In the genomic region with DNA sequence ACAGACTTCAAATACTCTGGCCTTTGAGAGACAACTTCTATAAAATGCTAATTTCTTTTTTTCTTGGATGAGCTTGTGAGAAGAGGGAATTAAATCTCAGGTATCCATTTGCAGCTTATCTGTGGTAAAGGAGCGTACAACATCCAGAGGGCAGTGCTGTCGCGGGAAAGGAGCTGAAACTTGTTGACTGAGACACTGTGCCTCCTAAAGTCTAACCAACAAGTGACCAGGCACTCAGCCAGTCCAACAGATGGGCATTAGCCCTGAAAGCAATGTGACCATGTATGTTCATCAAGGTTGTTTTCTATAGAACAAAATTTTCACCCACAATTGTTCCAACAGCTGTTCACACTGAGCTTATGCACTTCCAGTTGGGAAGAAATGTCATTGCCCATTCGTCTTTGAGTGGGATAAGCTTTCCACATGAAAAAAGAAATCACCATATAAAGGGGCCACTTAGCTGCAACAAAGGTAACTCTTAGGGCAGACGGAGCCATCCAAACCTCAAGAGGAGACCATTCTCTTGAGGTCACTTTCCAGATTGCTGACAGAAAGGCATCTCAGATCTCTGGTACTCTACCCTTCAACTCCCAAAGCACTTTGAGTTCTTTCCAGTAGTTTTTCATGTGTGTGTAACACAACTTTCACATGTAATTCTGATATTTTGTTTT, we compare ENCODE assay signal across 15 cellular contexts.
"Had no signal": no experiment of that assay in that cellular context is flagged by ENCODE, and none has a peak within 500 bp of the region (broad histone marks: within the 10 kb centered on the region; RNA-seq: fewer than 3 reads in every experiment).

No MANE protein-coding gene starts in this region.

- H3K4me1 Mint-ChIP-seq: nephron; stimulated activated naive B cell treated with anti-CD40 and anti-IgM and Interleukin-4, amounts not matched to agents 10 μg/mL and 1 μg/mL and 100 μg/mL, for 72 hours had no signal

- H3K27ac Mint-ChIP-seq: nephron; stimulated activated naive B cell treated with anti-CD40 and anti-IgM and Interleukin-4, amounts not matched to agents 10 μg/mL and 1 μg/mL and 100 μg/mL, for 72 hours had no signal

- DNase-seq: activated CD4-positive, alpha-beta T cell treated with anti-CD3 and anti-CD28 coated beads, Interleukin-2, amount 50 U/mL, for 1 hour; activated naive CD4-positive, alpha-beta T cell treated with anti-CD3 and anti-CD28 coated beads, Interleukin-2, amount 50 U/mL, for 16 hours; activated T-cell treated with anti-CD3 and anti-CD28 coated beads, Interleukin-2, amount 50 U/mL, for 1 hour; adrenal gland; cortex of kidney; effector CD8-positive, alpha-beta T cell; left lung; psoas muscle; right lobe of liver; stimulated activated CD4-positive, alpha-beta T cell treated with anti-CD3 and anti-CD28 coated beads, Interleukin-2, amount 100 ng/mL, for 24 hours; stimulated activated naive B cell treated with anti-CD40 and anti-IgM and Interleukin-4, amounts not matched to agents 10 μg/mL and 1 μg/mL and 100 μg/mL, for 72 hours had no signal

- H3K4me3 ChIP-seq: adrenal gland, gastroesophageal sphincter, left lung, psoas muscle, right lobe of liver, tibial nerve had no signal

- H3K9me3 ChIP-seq: adrenal gland, gastroesophageal sphincter, left lung, psoas muscle, right lobe of liver had no signal

- FAIRE-seq: keratinocyte had no signal

- ATAC-seq: gastroesophageal sphincter; left lung; psoas muscle; right lobe of liver; stimulated activated naive B cell treated with anti-CD40 and anti-IgM and Interleukin-4, amounts not matched to agents 10 μg/mL and 1 μg/mL and 100 μg/mL, for 72 hours had no signal

- H3K27ac ChIP-seq: adrenal gland, gastroesophageal sphincter, left lung, psoas muscle, right lobe of liver, tibial nerve had no signal

- H3K4me3 Mint-ChIP-seq: nephron; stimulated activated naive B cell treated with anti-CD40 and anti-IgM and Interleukin-4, amounts not matched to agents 10 μg/mL and 1 μg/mL and 100 μg/mL, for 72 hours had no signal

- H3K4me1 ChIP-seq: adrenal gland, gastroesophageal sphincter, left lung, psoas muscle, right lobe of liver, tibial nerve had no signal

- H3K9me3 Mint-ChIP-seq: nephron had no signal

- H3K36me3 ChIP-seq: adrenal gland, gastroesophageal sphincter, left lung, right lobe of liver, tibial nerve had no signal

- H3K36me3 Mint-ChIP-seq: stimulated activated naive B cell treated with anti-CD40 and anti-IgM and Interleukin-4, amounts not matched to agents 10 μg/mL and 1 μg/mL and 100 μg/mL, for 72 hours had no signal

- H3K27me3 ChIP-seq: adrenal gland, gastroesophageal sphincter, left lung, right lobe of liver, tibial nerve had no signal

- H3K27me3 Mint-ChIP-seq: stimulated activated naive B cell treated with anti-CD40 and anti-IgM and Interleukin-4, amounts not matched to agents 10 μg/mL and 1 μg/mL and 100 μg/mL, for 72 hours had no signal
